1 cellular context compared by ENCODE assay signal in genomic region chr17:27367121-27367981, GRCh38.
TF ChIP-seq lines count a peak whose summit lies in the region.

No MANE protein-coding gene starts in this region.

TF ChIP-seq in GM23338, 12 proteins besides CTCF, POLR2A, EP300 and RAD21:
- no peak for TF ChIP-seq ZNF462 (CRISPR knock-in tag; IDR thresholded peaks at IDR 0.05)
- TF ChIP-seq JUNB (IDR thresholded peaks at IDR 0.05; ENCODE audit: unreplicated experiment) = no peak
- TF ChIP-seq ZNF114 (CRISPR knock-in tag; IDR thresholded peaks at IDR 0.05) = no peak
- no peak for TF ChIP-seq EZH2 (IDR thresholded peaks at IDR 0.05; ENCODE audit: low read depth, unreplicated experiment)
- no peak for TF ChIP-seq ETS1 (IDR thresholded peaks at IDR 0.05)
- TF ChIP-seq NANOG (IDR thresholded peaks at IDR 0.05; ENCODE audit: borderline replicate concordance) = no peak
- TF ChIP-seq POLR2AphosphoS5 (IDR thresholded peaks at IDR 0.05; ENCODE audit: low read depth) = no peak
- no peak for TF ChIP-seq CREB1 (CRISPR knock-in tag; IDR thresholded peaks at IDR 0.05; ENCODE audit: low read depth)
- TF ChIP-seq STAT1 (IDR thresholded peaks at IDR 0.05; ENCODE audit: unreplicated experiment) = no peak
